In the genomic region with DNA sequence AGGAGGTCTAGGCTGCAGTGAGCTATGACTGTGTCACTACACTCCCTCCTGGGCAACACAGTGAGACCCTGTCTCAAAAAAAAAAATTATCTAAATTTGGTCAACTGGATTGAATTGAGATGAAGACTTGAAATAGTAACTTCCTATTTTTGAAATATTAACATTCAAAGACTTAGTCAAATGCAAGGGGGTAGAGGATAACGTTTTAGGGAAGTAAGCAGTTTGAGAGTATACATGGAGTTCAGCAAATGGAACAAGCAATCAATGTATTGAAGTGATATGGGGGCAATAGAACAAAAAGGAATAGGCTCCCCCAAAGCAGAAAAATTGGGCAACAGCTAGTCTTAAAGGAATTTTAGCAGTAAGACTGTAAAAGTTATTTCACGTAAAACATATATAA, we compare ENCODE assay signal across 10 cellular contexts.
"Had no signal": no experiment of that assay in that cellular context is flagged by ENCODE, and none has a peak within 500 bp of the region (broad histone marks: within the 10 kb centered on the region; RNA-seq: fewer than 3 reads in every experiment).

No MANE protein-coding gene starts in this region.

- H3K4me3 Mint-ChIP-seq: activated CD4-positive, alpha-beta T cell treated with anti-CD3 and anti-CD28 coated beads for 36 hours; activated CD8-positive, alpha-beta T cell treated with anti-CD3 and anti-CD28 coated beads, Interleukin-2, amount 10 ng/mL, durations not matched to agents 7 days and 5 days; activated naive CD4-positive, alpha-beta T cell treated with anti-CD3 and anti-CD28 coated beads for 36 hours; naive thymus-derived CD8-positive, alpha-beta T cell had no signal

- ATAC-seq: activated CD4-positive, alpha-beta T cell treated with anti-CD3 and anti-CD28 coated beads for 36 hours; activated CD8-positive, alpha-beta T cell treated with anti-CD3 and anti-CD28 coated beads, Interleukin-2, amount 10 ng/mL, durations not matched to agents 7 days and 5 days; left colon; naive thymus-derived CD8-positive, alpha-beta T cell had no signal

- H3K4me1 Mint-ChIP-seq: activated CD4-positive, alpha-beta T cell treated with anti-CD3 and anti-CD28 coated beads for 36 hours had no signal

- H3K9me3 Mint-ChIP-seq: activated naive CD4-positive, alpha-beta T cell treated with anti-CD3 and anti-CD28 coated beads for 36 hours had no signal

- H3K27ac Mint-ChIP-seq: activated CD4-positive, alpha-beta T cell treated with anti-CD3 and anti-CD28 coated beads for 36 hours; activated CD8-positive, alpha-beta T cell treated with anti-CD3 and anti-CD28 coated beads, Interleukin-2, amount 10 ng/mL, durations not matched to agents 7 days and 5 days; activated naive CD4-positive, alpha-beta T cell treated with anti-CD3 and anti-CD28 coated beads for 36 hours had no signal

- H3K36me3 Mint-ChIP-seq: naive thymus-derived CD8-positive, alpha-beta T cell had no signal

- DNase-seq: activated CD4-positive, alpha-beta T cell treated with anti-CD3 and anti-CD28 coated beads for 36 hours; activated CD8-positive, alpha-beta memory T cell treated with anti-CD3 and anti-CD28 coated beads, Interleukin-2, amount 50 U/mL, for 48 hours; activated CD8-positive, alpha-beta T cell treated with anti-CD3 and anti-CD28 coated beads, Interleukin-2, amount 10 ng/mL, durations not matched to agents 7 days and 5 days; activated naive CD4-positive, alpha-beta T cell treated with anti-CD3 and anti-CD28 coated beads for 36 hours; esophagus squamous epithelium; foreskin fibroblast; head of caudate nucleus; left colon; naive thymus-derived CD8-positive, alpha-beta T cell; thyroid gland had no signal
